Comparison of ENCODE assay signal across 7 cellular contexts in the genomic region with DNA sequence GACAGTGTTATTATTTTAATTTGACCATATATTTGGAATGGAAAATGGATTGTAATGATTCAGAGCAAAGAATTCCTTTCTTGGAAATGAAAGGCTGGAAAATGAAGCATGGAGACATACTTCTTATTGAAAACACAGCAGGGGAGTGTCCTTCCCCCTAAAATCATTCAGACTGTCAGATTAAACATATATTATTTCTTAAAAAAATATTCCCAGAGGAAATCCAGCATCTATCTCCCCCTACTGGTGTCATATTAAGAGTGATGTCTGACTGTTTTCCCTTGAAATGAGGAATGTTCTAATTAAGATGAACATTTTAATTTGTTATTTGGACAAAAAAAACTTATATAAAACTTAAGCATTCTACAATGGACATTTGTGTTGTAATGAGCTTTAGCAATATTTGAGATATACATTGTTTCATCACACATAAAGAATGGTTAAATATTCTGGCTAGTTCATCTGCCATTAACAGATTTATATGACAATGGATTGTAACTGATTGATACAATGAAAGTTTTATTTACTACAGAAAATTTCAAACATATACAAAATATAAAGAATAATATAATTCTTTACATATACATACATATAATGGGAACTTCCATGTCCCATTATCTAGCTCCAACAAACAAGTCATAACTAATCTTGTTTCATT.
DNase-seq lines count a peak whose midpoint lies in the region; ATAC-seq, FAIRE-seq and TF ChIP-seq lines count a peak whose summit lies in the region.

No MANE protein-coding gene starts in this region.

- no peak overlapping the region for H3K4ac ChIP-seq in neuronal stem cell (ENCODE audit: low read length)

- peak; percentile 21 for DNase-seq in NCI-H526 treated with DMSO at 0.1 percent for 48 hours (lab: John Stamatoyannopoulos, UW)
- peak; percentile 5 to 17 for DNase-seq in erythroblast (lab: John Stamatoyannopoulos, UW)
- no peak for DNase-seq in psoas muscle
- no peak for DNase-seq in neuronal stem cell (ENCODE audit: low spot score)
- no peak for DNase-seq in activated CD4-positive, alpha-beta T cell treated with anti-CD3 and anti-CD28 coated beads, Interleukin-2, amount 50 U/mL, for 4 hours

- no peak overlapping the region for H4K91ac ChIP-seq in neuronal stem cell (ENCODE audit: low read depth, low read length, poor library complexity)

- no peaks in the 10 kb centered on the region for H3K9me3 ChIP-seq in psoas muscle
- H3K9me3 ChIP-seq in neuronal stem cell (replicated peaks in 1 of 2; ENCODE audit: control insufficient read depth in 2 of 2, insufficient read depth in 1 of 2, low read depth in 1 of 2, low read length in 2 of 2): peaks cover 6 to 29% of the 10 kb centered on the region in 2 donors

- H4K8ac ChIP-seq in neuronal stem cell (ENCODE audit: low read depth, low read length): no peak overlapping the region

- no peak overlapping the region for H2BK15ac ChIP-seq in neuronal stem cell (ENCODE audit: low read length)

- no peak overlapping the region for H2BK12ac ChIP-seq in neuronal stem cell (ENCODE audit: low read length)

- H2AFZ ChIP-seq in neuronal stem cell (ENCODE audit: low read length): no peak overlapping the region

- H3K4me3 ChIP-seq in psoas muscle: no peak overlapping the region
- H3K4me3 ChIP-seq in neuronal stem cell (ENCODE audit: low read length in 2 of 2): no peak overlapping the region

- H3K4me1 ChIP-seq in psoas muscle (peaks cover 6% of the 10 kb centered on the region), neuronal stem cell (ENCODE audit: control insufficient read depth in 2 of 2, insufficient read depth in 1 of 2, low read depth in 1 of 2, low read length in 2 of 2) (peaks cover 0 to 2% of the 10 kb centered on the region in 2 donors)

- peak; percentile 64 for TF ChIP-seq CTCF in psoas muscle (IDR thresholded peaks at IDR 0.05)

- no peaks in the 10 kb centered on the region for H3K27me3 ChIP-seq in psoas muscle (ENCODE audit: insufficient read depth in 3 of 3, low read length in 2 of 3)
- H3K27me3 ChIP-seq in neuronal stem cell (ENCODE audit: control insufficient read depth in 3 of 3, insufficient read depth in 3 of 3, low read depth in 1 of 3, low read length in 3 of 3): no peaks in the 10 kb centered on the region

- H3K79me1 ChIP-seq in neuronal stem cell (ENCODE audit: low read depth, low read length): no peaks in the 10 kb centered on the region

- H3K36me3 ChIP-seq in psoas muscle (ENCODE audit: insufficient read depth in 1 of 2, low read depth in 1 of 2): no peaks in the 10 kb centered on the region
- H3K36me3 ChIP-seq in neuronal stem cell (replicated peaks in 1 of 2; ENCODE audit: control insufficient read depth in 2 of 2, insufficient read depth in 2 of 2, low read length in 2 of 2): no peaks in the 10 kb centered on the region

- no peak overlapping the region for H2BK5ac ChIP-seq in neuronal stem cell (ENCODE audit: low read length)

- no peak overlapping the region for H3K23ac ChIP-seq in neuronal stem cell (ENCODE audit: low read depth, low read length, poor library complexity)

- intact Hi-C loops in psoas muscle (cut with DNase I): loop anchor here in 1 of 2 donors (10.0 kb wide), 1 partner anchor 454 kb away; no protein-coding TSS in a partner anchor

- no peak overlapping the region for H3K27ac ChIP-seq in psoas muscle
- H3K27ac ChIP-seq in neuronal stem cell (replicated peaks; ENCODE audit: low read length): no peak overlapping the region

- H2AK5ac ChIP-seq in neuronal stem cell (ENCODE audit: low read depth, low read length): no peak overlapping the region

- H3K9ac ChIP-seq in neuronal stem cell (ENCODE audit: low read depth, low read length, poor library complexity): no peak overlapping the region

- no peak overlapping the region for H3K4me2 ChIP-seq in neuronal stem cell (ENCODE audit: insufficient read depth, low read length, poor library complexity, severe bottlenecking)

- no peak overlapping the region for H3K14ac ChIP-seq in neuronal stem cell (ENCODE audit: low read length)

- H3K18ac ChIP-seq in neuronal stem cell (ENCODE audit: low read length): no peak overlapping the region

- FAIRE-seq in G401.6 (lab: Jason Lieb, UNC): peak; percentile 92

- ATAC-seq in psoas muscle (peak in 1 of 4 donors; percentile 56), HG02852 (IDR thresholded peaks at IDR 0.05; ENCODE audit: unreplicated experiment) (no peak)

- H2BK120ac ChIP-seq in neuronal stem cell (ENCODE audit: low read depth, low read length): no peak overlapping the region

- no peak for TF ChIP-seq POLR2A in erythroblast (IDR thresholded peaks at IDR 0.05; ENCODE audit: low read length)

Comparison
In these comparisons a context has a peak if more than half of its experiments do, and no peak if none do; other contexts are left out.
1. DNase-seq: peak in NCI-H526 treated with DMSO at 0.1 percent for 48 hours (single experiment) and erythroblast (2 of 2); none in psoas muscle (0 of 2), neuronal stem cell (single experiment) and activated CD4-positive, alpha-beta T cell treated with anti-CD3 and anti-CD28 coated beads, Interleukin-2, amount 50 U/mL, for 4 hours (0 of 2).